ENCODE assay signal across 8 cellular contexts in genomic region chrX:72306851-72307645, GRCh38. TPM values are rescaled to one million over a fixed set of nuclear protein-coding genes. Genes with fewer than 3 reads are reported as not detected.
DNase-seq lines count a peak whose midpoint lies in the region; ATAC-seq, FAIRE-seq and TF ChIP-seq lines count a peak whose summit lies in the region.

No MANE protein-coding gene starts in this region.

- TF ChIP-seq POLR2A in K562 (conservative IDR thresholded peaks at IDR 0.05): no peak

- H3K27ac ChIP-seq in K562 (ENCODE audit: extremely low read depth, low read depth, low read length) (0 out of 3 replicates have a peak overlapping the region, but pooled peaks have one; percentile 30), OCI-LY7 (ENCODE audit: low read depth, low read length, poor library complexity, severe bottlenecking) (no peak overlapping the region)

- H3K27ac Mint-ChIP-seq in progenitor cell of endocrine pancreas: peak overlapping the region; percentile 69

- no peaks in the 10 kb centered on the region for H3K9me2 ChIP-seq in OCI-LY7 (ENCODE audit: insufficient read depth, low read length)

- TF ChIP-seq RAD21 in K562 (CRISPR knock-in tag; conservative IDR thresholded peaks at IDR 0.05 in 1 of 2, IDR thresholded peaks at IDR 0.05 in 1 of 2): no peak

- H3K4me3 ChIP-seq in K562 (peak overlapping the region; percentile 40), OCI-LY7 (ENCODE audit: low read depth, low read length, poor library complexity, severe bottlenecking) (no peak overlapping the region)

- H3K36me3 Mint-ChIP-seq in progenitor cell of endocrine pancreas (ENCODE audit: insufficient read depth): no peaks in the 10 kb centered on the region

- H3K27me3 Mint-ChIP-seq in progenitor cell of endocrine pancreas: peaks cover 64% of the 10 kb centered on the region

- TF ChIP-seq CTCF in K562 (IDR thresholded peaks at IDR 0.05 in 2 of 3, conservative IDR thresholded peaks at IDR 0.05 in 1 of 3; ENCODE audit: insufficient read depth in 2 of 3, low read depth in 1 of 3, low read length in 3 of 3): no peak
- no peak for TF ChIP-seq CTCF in progenitor cell of endocrine pancreas (IDR thresholded peaks at IDR 0.05; ENCODE audit: unreplicated experiment)
- TF ChIP-seq CTCF in OCI-LY7 (conservative IDR thresholded peaks at IDR 0.05; ENCODE audit: low read length): no peak

- H3K9me3 ChIP-seq in K562 (replicated peaks; ENCODE audit: control insufficient read depth, insufficient read depth, low read depth, low read length) (no peaks in the 10 kb centered on the region), OCI-LY7 (ENCODE audit: low read length) (no peaks in the 10 kb centered on the region)

- BruUV-seq in K562 (replicated peaks; lab: Mats Ljungman, UMichigan) (no TSS peak), OCI-LY7 (replicated peaks; lab: Mats Ljungman, UMichigan) (no TSS peak)

- peaks cover 0 to 19% of the 10 kb centered on the region in 2 experiments; a peak in 1 of 5 replicates for H3K27me3 ChIP-seq in K562 (ENCODE audit: control insufficient read depth in 2 of 2, insufficient read depth in 2 of 2, low read length in 2 of 2)

- H3K4me1 ChIP-seq in K562 (replicated peaks in 1 of 2; ENCODE audit: control insufficient read depth in 2 of 2, insufficient read depth in 2 of 2, low read length in 2 of 2) (peaks cover 2 to 34% of the 10 kb centered on the region in 2 experiments; a peak in 3 of 5 replicates), OCI-LY7 (ENCODE audit: insufficient read depth, low read length, poor library complexity, severe bottlenecking) (no peaks in the 10 kb centered on the region)

- TF ChIP-seq EP300 in K562 (IDR thresholded peaks at IDR 0.05; ENCODE audit: low read length): no peak

- peak overlapping the region; percentile 52 for H3K4me2 ChIP-seq in K562 (ENCODE audit: insufficient read depth, low read length)
- no peak overlapping the region for H3K4me2 ChIP-seq in OCI-LY7 (ENCODE audit: low read length)

- under 1% methylated on average over 28 of the region's 56 CpGs for WGBS in K562 (ENCODE audit: insufficient coverage, low coverage, missing lambda C conversion rate)

- CTCF ChIA-PET in K562 (lab: Yijun Ruan, JAX; ENCODE audit: low intra/inter-chr PET ratio) (interaction anchor here (0.9 kb wide), 1 partner anchor 234 kb away, joined by 3 read pairs; no protein-coding TSS in a partner anchor), OCI-LY7 (lab: Charles Lee; ENCODE audit: unreplicated experiment) (no interaction called here)

- H3K36me3 ChIP-seq in K562 (ENCODE audit: control insufficient read depth, insufficient read depth, low read length) (no peaks in the 10 kb centered on the region), OCI-LY7 (ENCODE audit: insufficient read depth, low read length) (no peaks in the 10 kb centered on the region)

- no peaks in the 10 kb centered on the region; the same call in 1 of the 2 replicates for H4K20me1 ChIP-seq in K562 (replicated peaks; ENCODE audit: control insufficient read depth, insufficient read depth, low read length)
- H4K20me1 ChIP-seq in OCI-LY7 (ENCODE audit: insufficient read depth, low read length): no peaks in the 10 kb centered on the region

- peak overlapping the region; percentile 77 for H3K4me3 Mint-ChIP-seq in progenitor cell of endocrine pancreas (ENCODE audit: low read depth)

- H3K79me2 ChIP-seq in K562 (ENCODE audit: control insufficient read depth, insufficient read depth, low read length): no peaks in the 10 kb centered on the region
- no peaks in the 10 kb centered on the region for H3K79me2 ChIP-seq in OCI-LY7 (ENCODE audit: insufficient read depth, low read depth, low read length)

- no peaks in the 10 kb centered on the region for H3K9me1 ChIP-seq in K562 (ENCODE audit: control insufficient read depth, insufficient read depth, low read length)

- in situ Hi-C loops in K562 (cut with MboI): loop anchor here (25.0 kb wide), 1 partner anchor 230 kb away; no protein-coding TSS in a partner anchor

- H3K9me3 Mint-ChIP-seq in progenitor cell of endocrine pancreas (ENCODE audit: low read depth): no peaks in the 10 kb centered on the region

- POLR2A ChIA-PET in K562 (lab: Yijun Ruan, JAX) (interaction anchor here (0.7 to 1.7 kb wide), 2 partner anchors 30 to 133 kb away, joined by 3 to 6 read pairs; partner anchors contain the start of gene RPS4X), OCI-LY7 (lab: Charles Lee) (interaction anchor here (1.3 kb wide), 1 partner anchor 35 kb away, joined by 3 read pairs; no protein-coding TSS in a partner anchor)

- peak; percentile 56 for FAIRE-seq in K562 (lab: Jason Lieb, UNC)

- peak overlapping the region; percentile 49 to 88; a peak in 3 of 4 replicates for H3K9ac ChIP-seq in K562 (ENCODE audit: insufficient read depth in 1 of 2, low read depth in 2 of 2, low read length in 2 of 2)

- ATAC-seq in GM21515 (IDR thresholded peaks at IDR 0.05; ENCODE audit: unreplicated experiment) (peak; percentile 75), K562 (peak; percentile 85)

- intact Hi-C loops in K562 (cut with micrococcal nuclease): no loop called here
- intact Hi-C loops in OCI-LY7 (cut with micrococcal nuclease; ENCODE audit: unreplicated experiment): no loop called here

- H2AFZ ChIP-seq in K562 (ENCODE audit: low read depth, low read length) (peak overlapping the region; percentile 89), OCI-LY7 (ENCODE audit: low read length) (no peak overlapping the region)

- DNase-seq in DMS114 treated with DMSO at 0.1 percent for 48 hours (lab: John Stamatoyannopoulos, UW; ENCODE audit: unreplicated experiment): peak; percentile 65
- DNase-seq in LHCN-M2 (ENCODE audit: low read depth): peak; percentile 68
- DNase-seq in RPMI7951 (ENCODE audit: low read depth): peak; percentile 80
- DNase-seq in K562 (ENCODE audit: extremely low read depth in 1 of 4, low spot score in 3 of 4): peak; percentile 35 to 57 (median 47)
- peak in 45 of 51 donors; percentile 0 to 78 (median 23) for DNase-seq in hypothalamus (lab: John Stamatoyannopoulos, UW)
- no peak for DNase-seq in progenitor cell of endocrine pancreas (ENCODE audit: low spot score, unreplicated experiment)
- no peak for DNase-seq in OCI-LY7 (ENCODE audit: low spot score)

- H3K4me1 Mint-ChIP-seq in progenitor cell of endocrine pancreas (ENCODE audit: low read depth): peaks cover 2% of the 10 kb centered on the region

TF ChIP-seq in K562, 482 proteins besides CTCF, POLR2A, EP300 and RAD21 (continues in another document):
- no peak for TF ChIP-seq ESRRA (IDR thresholded peaks at IDR 0.05; ENCODE audit: borderline replicate concordance, low read depth)
- TF ChIP-seq STAG1 (CRISPR knock-in tag; IDR thresholded peaks at IDR 0.05; ENCODE audit: borderline replicate concordance): no peak
- TF ChIP-seq KDM2B (CRISPR knock-in tag; IDR thresholded peaks at IDR 0.05): no peak
- TF ChIP-seq ZNF551 (CRISPR knock-in tag; IDR thresholded peaks at IDR 0.05): no peak
- no peak for TF ChIP-seq EP400 (IDR thresholded peaks at IDR 0.05)

RNA-seq across cellular contexts. Expression of gene CITED1, which starts 1.3 kb away (rescaled TPM):
- total RNA-seq in LHCN-M2 (2014; rRNA removed) (0.17 and 1.0 TPM in 2 replicates), K562 (2014; rRNA removed) (5.8 and 8.7 TPM in 2 replicates), K562 (2014; rRNA removed; fragmentation: Illumina TruSeq; extraction: Trizol) (2.1 and 2.8 TPM in 2 replicates), K562 (2015; rRNA removed; fragmentation: Illumina TruSeq; extraction: Trizol) (4.7 and 4.9 TPM in 2 replicates), K562 (2021) (4.6 and 4.7 TPM in 2 replicates), progenitor cell of endocrine pancreas (1.1 and 2.0 TPM in 2 replicates), OCI-LY7 (2022) (0.49 TPM in 1 of 2 replicates, not detected in the other)
- polyA plus RNA-seq in LHCN-M2 (2012): 0.12 TPM
- total RNA-seq in RPMI7951 (2014; rRNA removed; shearing (Covaris generic)): 0.12 and 1.3 TPM in 2 replicates
- total RNA-seq in K562 (2011; cell fraction: chromatin; rRNA removed; ENCODE audit: low replicate concordance): 1.3 TPM in 1 of 2 replicates, not detected in the other
- 0.92 and 1.8 TPM in 2 replicates for total RNA-seq in K562 (2011; cell fraction: nucleolus; rRNA removed)
- total RNA-seq in K562 (2011; cell fraction: nucleoplasm; rRNA removed): 1.8 and 4.2 TPM in 2 replicates
- polyA plus RNA-seq in K562 (2011; rRNA removed) (3.2 and 4.2 TPM in 2 replicates), K562 (2014; fragmentation: Illumina TruSeq; extraction: Trizol) (3.3 and 4.9 TPM in 2 replicates), K562 (2014; fragmentation: Nextera tagmentation; extraction: Ambion mirVana) (under 1 TPM; 0.56 to 0.62 TPM), K562 (2014; rRNA removed) (1.8 and 4.1 TPM in 2 replicates)
- 2.1 and 6.5 TPM in 2 replicates for polyA plus RNA-seq in K562 (2011; cell fraction: cytosol; rRNA removed)
- 3.9 and 6.4 TPM in 2 replicates for polyA plus RNA-seq in K562 (2011; cell fraction: nucleus; rRNA removed)
- polyA plus RNA-seq in K562 (2012): 2.3 and 3.9 TPM in 2 replicates
- polyA minus RNA-seq in K562 (2011; rRNA and poly(A)+ RNA removed): 1.1 and 1.7 TPM in 2 replicates
- polyA minus RNA-seq in K562 (2011; cell fraction: cytosol; rRNA and poly(A)+ RNA removed): 3.5 TPM in 2 replicates
- 0.94 TPM in 1 of 2 replicates, not detected in the other for polyA minus RNA-seq in K562 (2011; cell fraction: nucleus; rRNA and poly(A)+ RNA removed)
- 1.0 TPM in 1 of 2 replicates, not detected in the other for total RNA-seq in OCI-LY7 (2014; rRNA removed; shearing (Covaris generic))

RNA-seq across cellular contexts. Expression of gene RPS4X, which starts 30.0 kb away (rescaled TPM):
- total RNA-seq in LHCN-M2 (2014; rRNA removed) (662 and 734 TPM in 2 replicates), K562 (2014; rRNA removed) (960 and 988 TPM in 2 replicates), K562 (2014; rRNA removed; fragmentation: Illumina TruSeq; extraction: Trizol) (1,290 and 1,407 TPM in 2 replicates), K562 (2015; rRNA removed; fragmentation: Illumina TruSeq; extraction: Trizol) (1,185 and 1,270 TPM in 2 replicates), K562 (2021) (1,005 and 1,016 TPM in 2 replicates), progenitor cell of endocrine pancreas (1,645 and 1,663 TPM in 2 replicates), OCI-LY7 (2022) (1,024 and 1,064 TPM in 2 replicates)
- 926 TPM for polyA plus RNA-seq in LHCN-M2 (2012)
- 1,331 and 1,443 TPM in 2 replicates for total RNA-seq in RPMI7951 (2014; rRNA removed; shearing (Covaris generic))
- total RNA-seq in K562 (2011; cell fraction: chromatin; rRNA removed; ENCODE audit: low replicate concordance): 166 and 177 TPM in 2 replicates
- 217 and 245 TPM in 2 replicates for total RNA-seq in K562 (2011; cell fraction: nucleolus; rRNA removed)
- 374 and 683 TPM in 2 replicates for total RNA-seq in K562 (2011; cell fraction: nucleoplasm; rRNA removed)
- polyA plus RNA-seq in K562 (2011; rRNA removed) (1,554 and 1,743 TPM in 2 replicates), K562 (2014; fragmentation: Illumina TruSeq; extraction: Trizol) (1,830 and 1,834 TPM in 2 replicates), K562 (2014; fragmentation: Nextera tagmentation; extraction: Ambion mirVana) (100 to 1,000 TPM; 879 to 918 TPM), K562 (2014; rRNA removed) (1,430 and 1,575 TPM in 2 replicates)
- polyA plus RNA-seq in K562 (2011; cell fraction: cytosol; rRNA removed): 1,247 and 1,785 TPM in 2 replicates
- 648 and 965 TPM in 2 replicates for polyA plus RNA-seq in K562 (2011; cell fraction: nucleus; rRNA removed)
- polyA plus RNA-seq in K562 (2012): 1,365 and 2,121 TPM in 2 replicates
- polyA minus RNA-seq in K562 (2011; rRNA and poly(A)+ RNA removed): 1,261 and 1,325 TPM in 2 replicates
- 399 and 419 TPM in 2 replicates for polyA minus RNA-seq in K562 (2011; cell fraction: cytosol; rRNA and poly(A)+ RNA removed)
- polyA minus RNA-seq in K562 (2011; cell fraction: nucleus; rRNA and poly(A)+ RNA removed): 123 and 212 TPM in 2 replicates
- total RNA-seq in OCI-LY7 (2014; rRNA removed; shearing (Covaris generic)): 1,046 and 1,157 TPM in 2 replicates

Comparison
In these comparisons a context has a peak if more than half of its experiments do, and no peak if none do; other contexts are left out.
1. DNase-seq: peak in DMS114 treated with DMSO at 0.1 percent for 48 hours (single experiment), LHCN-M2 (single experiment), RPMI7951 (single experiment), K562 (4 of 4) and hypothalamus (45 of 51); none in progenitor cell of endocrine pancreas (single experiment) and OCI-LY7 (single experiment).